ENCODE assay signal across 9 cellular contexts in genomic region chr1:38804062-38804886, GRCh38. TPM values are rescaled to one million over a fixed set of nuclear protein-coding genes. Genes with fewer than 3 reads are reported as not detected.
DNase-seq lines count a peak whose midpoint lies in the region; ATAC-seq and TF ChIP-seq lines count a peak whose summit lies in the region.
"Had no signal": no experiment of that assay in that cellular context is flagged by ENCODE, and none has a peak within 500 bp of the region (broad histone marks: within the 10 kb centered on the region; RNA-seq: fewer than 3 reads in every experiment).

No MANE protein-coding gene starts in this region.

- in situ Hi-C loops in gastrocnemius medialis (cut with MboI; ENCODE audit: low sequenced_read_pairs in 4 of 4) = loop anchor here in 1 of 4 donors (25.0 kb wide), 1 partner anchor 742 kb away; no protein-coding TSS in a partner anchor

- H3K4me3 ChIP-seq in esophagus (ENCODE audit: low read depth in 1 of 2, low read length in 2 of 2) (peak overlapping the region; percentile 21 to 50), gastrocnemius medialis (peak overlapping the region in 3 of 4 donors; percentile 18 to 35 (median 34)), tibial artery (peak overlapping the region in 1 of 2 donors; percentile 36), mucosa of descending colon (no peak overlapping the region)

- WGBS in esophagus, 2 donors = 6% methylated on average over 57 to 81 of the region's 81 CpGs

- H3K27me3 ChIP-seq in esophagus (ENCODE audit: control insufficient read depth in 1 of 2, insufficient read depth in 2 of 2, low read length in 2 of 2) (peaks cover 0 to 2% of the 10 kb centered on the region in 2 donors), gastrocnemius medialis (peaks cover 24 to 54% (median 30%) of the 10 kb centered on the region in 3 donors), tibial artery (peaks cover 0 to 66% of the 10 kb centered on the region in 2 donors)

- no peak for TF ChIP-seq CTCF in gastrocnemius medialis (IDR thresholded peaks at IDR 0.05 in 4 of 5, conservative IDR thresholded peaks at IDR 0.05 in 1 of 5)
- no peak for TF ChIP-seq CTCF in tibial artery (IDR thresholded peaks at IDR 0.05)
- TF ChIP-seq CTCF in mucosa of descending colon (IDR thresholded peaks at IDR 0.05) = no peak

- H3K4me1 ChIP-seq in esophagus (ENCODE audit: control insufficient read depth in 2 of 2, insufficient read depth in 2 of 2, low read length in 1 of 2) (peaks cover 0 to 6% of the 10 kb centered on the region in 2 donors), gastrocnemius medialis (peaks cover 0 to 4% of the 10 kb centered on the region in 2 donors), tibial artery (peaks cover 0 to 11% (median 6%) of the 10 kb centered on the region in 4 donors), mucosa of descending colon (ENCODE audit: low read depth) (no peaks in the 10 kb centered on the region)

- intact Hi-C loops in gastrocnemius medialis (cut with DNase I; ENCODE audit: low total_unique reads) (no loop called here), tibial artery (cut with DNase I; ENCODE audit: low total_unique reads) (no loop called here), mucosa of descending colon (cut with DNase I, micrococcal nuclease) (no loop called here)

- ATAC-seq in gastrocnemius medialis (no peak), GM21515 (IDR thresholded peaks at IDR 0.05; ENCODE audit: unreplicated experiment) (no peak), mucosa of descending colon (no peak)

- no peak overlapping the region for H3K27ac ChIP-seq in esophagus (ENCODE audit: low read depth in 2 of 2, low read length in 1 of 2)
- H3K27ac ChIP-seq in gastrocnemius medialis = no peak overlapping the region
- no peak overlapping the region for H3K27ac ChIP-seq in tibial artery
- H3K27ac ChIP-seq: C4-2B had no signal

- DNase-seq in NCI-H345 (lab: John Stamatoyannopoulos, UW) = peak; percentile 50
- no peak for DNase-seq in NCI-H345 treated with DMSO at 0.1 percent for 48 hours (lab: John Stamatoyannopoulos, UW; ENCODE audit: unreplicated experiment)
- DNase-seq in NCI-H526 treated with DMSO at 0.1 percent for 48 hours (lab: John Stamatoyannopoulos, UW) = peak; percentile 20
- DNase-seq in gastrocnemius medialis = no peak
- no peak for DNase-seq in tibial artery
- no peak for DNase-seq in mucosa of descending colon

- H3K36me3 ChIP-seq in esophagus (ENCODE audit: control insufficient read depth in 2 of 2, insufficient read depth in 2 of 2, low read length in 1 of 2) (no peaks in the 10 kb centered on the region), gastrocnemius medialis (no peaks in the 10 kb centered on the region), tibial artery (no peaks in the 10 kb centered on the region), mucosa of descending colon (ENCODE audit: low read depth) (no peaks in the 10 kb centered on the region)

- TF ChIP-seq POLR2A in gastrocnemius medialis (IDR thresholded peaks at IDR 0.05) = no peak

- H3K9me3 ChIP-seq in esophagus (ENCODE audit: control insufficient read depth in 2 of 2, insufficient read depth in 1 of 2, low read depth in 1 of 2, low read length in 1 of 2) = no peaks in the 10 kb centered on the region
- H3K9me3 ChIP-seq in gastrocnemius medialis = no peaks in the 10 kb centered on the region
- H3K9me3 ChIP-seq in tibial artery = no peaks in the 10 kb centered on the region
- H3K9me3 ChIP-seq in mucosa of descending colon = no peaks in the 10 kb centered on the region

RNA-seq across cellular contexts. Expression of gene RRAGC, which starts 55.3 kb away (rescaled TPM):
- polyA plus RNA-seq in esophagus = 10 to 100 TPM in 1 of 2 donors, 1 to 10 TPM in 1; 7.7 to 18.4 TPM
- total RNA-seq in gastrocnemius medialis (10 to 100 TPM in 2 of 4 donors, 1 to 10 TPM in 2; 8.0 to 15.5 (median 11.2) TPM), mucosa of descending colon (10 to 100 TPM; 29.7 to 41.7 (median 32.5) TPM)

Comparison
In these comparisons a context has a peak if more than half of its experiments do, and no peak if none do; other contexts are left out.
1. DNase-seq: peak in NCI-H345 (single experiment) and NCI-H526 treated with DMSO at 0.1 percent for 48 hours (single experiment); none in NCI-H345 treated with DMSO at 0.1 percent for 48 hours (single experiment), gastrocnemius medialis (0 of 2), tibial artery (0 of 2) and mucosa of descending colon (0 of 3).